In the genomic region with DNA sequence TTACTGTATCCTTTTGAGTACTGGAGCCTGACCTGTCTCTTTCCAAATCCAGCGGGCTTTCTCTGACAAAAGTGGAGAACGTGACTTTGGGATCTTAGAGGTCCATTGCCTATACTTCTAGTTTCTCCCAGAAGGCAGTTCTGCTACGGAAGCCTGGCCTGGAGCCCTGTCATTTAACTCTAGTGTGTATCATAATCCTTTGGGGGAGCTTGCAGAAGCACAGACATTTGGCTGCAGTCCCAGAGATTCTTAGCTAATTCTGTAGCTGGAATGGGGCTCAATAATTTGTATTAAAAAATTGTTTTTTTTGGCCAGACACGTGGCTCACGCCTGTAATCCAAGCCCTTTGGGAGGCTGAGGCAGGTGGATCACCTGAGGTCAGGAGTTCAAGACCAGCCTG, we compare ENCODE assay signal across 20 cellular contexts. TPM values are rescaled to one million over a fixed set of nuclear protein-coding genes. Genes with fewer than 3 reads are reported as not detected.
DNase-seq lines count a peak whose midpoint lies in the region; ATAC-seq and TF ChIP-seq lines count a peak whose summit lies in the region.
"Had no signal": no experiment of that assay in that cellular context is flagged by ENCODE, and none has a peak within 500 bp of the region (broad histone marks: within the 10 kb centered on the region; RNA-seq: fewer than 3 reads in every experiment).

No MANE protein-coding gene starts in this region.

- no peaks in the 10 kb centered on the region for H4K20me1 ChIP-seq in GM23248 (ENCODE audit: insufficient read depth)

- H3K79me2 ChIP-seq in GM23248 (ENCODE audit: insufficient read depth) = peaks cover 65% of the 10 kb centered on the region

- peak overlapping the region in 2 of 4 donors; percentile 62 to 84 for H3K4me3 Mint-ChIP-seq in CD4-positive, CD25-positive, alpha-beta regulatory T cell
- peak overlapping the region; percentile 50 to 98 (median 79) for H3K4me3 Mint-ChIP-seq in nephron

- peaks cover 0 to 1% (median 0%) of the 10 kb centered on the region in 7 donors for H3K9me3 Mint-ChIP-seq in CD4-positive, CD25-positive, alpha-beta regulatory T cell
- no peaks in the 10 kb centered on the region for H3K9me3 Mint-ChIP-seq in nephron

- H2AFZ ChIP-seq in GM23248 = no peak overlapping the region

- no peak for ATAC-seq in CD4-positive, CD25-positive, alpha-beta regulatory T cell (ENCODE audit: low read depth in 2 of 2)
- ATAC-seq in HG03354 (IDR thresholded peaks at IDR 0.05; ENCODE audit: poor library complexity, severe bottlenecking, unreplicated experiment) (no peak), GM18909 (IDR thresholded peaks at IDR 0.05; ENCODE audit: poor library complexity, unreplicated experiment) (no peak)
- ATAC-seq: Panc1 had no signal

- 70 to 75% methylated on average over 5 of the region's 5 CpGs for WGBS in GM23248 (ENCODE audit: low coverage in 1 of 2, low lambda C conversion rate in 2 of 2, missing lambda C conversion rate in 2 of 2), 2 experiments

- no peaks in the 10 kb centered on the region for H3K9me3 ChIP-seq in CD4-positive, CD25-positive, alpha-beta regulatory T cell (ENCODE audit: control insufficient read depth in 2 of 2, low read length in 2 of 2)
- H3K9me3 ChIP-seq in GM23248 (ENCODE audit: low read depth) (no peaks in the 10 kb centered on the region), SJCRH30 (replicated peaks) (no peaks in the 10 kb centered on the region)
- H3K9me3 ChIP-seq: BLaER1 treated with 17β-estradiol and CSF1 and Interleukin-3, amounts not matched to agents 10 nM and 100 nM had no signal

- H3K36me3 Mint-ChIP-seq in CD4-positive, CD25-positive, alpha-beta regulatory T cell = peaks cover 46% of the 10 kb centered on the region
- H3K36me3 Mint-ChIP-seq in nephron (ENCODE audit: low read depth) = peaks cover 55% of the 10 kb centered on the region

- in situ Hi-C loops in GM23248 (cut with MboI) = no loop called here

- H3K27ac ChIP-seq in CD4-positive, CD25-positive, alpha-beta regulatory T cell (ENCODE audit: insufficient read depth, low read length, poor library complexity, severe bottlenecking) = no peak overlapping the region
- no peak overlapping the region for H3K27ac ChIP-seq in GM23248
- no peak overlapping the region for H3K27ac ChIP-seq in SJCRH30
- H3K27ac ChIP-seq: BLaER1 treated with 17β-estradiol and CSF1 and Interleukin-3, amounts not matched to agents 10 nM and 100 nM had no signal

- no peak overlapping the region for H3K9ac ChIP-seq in GM23248
- H3K9ac ChIP-seq: BLaER1 treated with 17β-estradiol and CSF1 and Interleukin-3, amounts not matched to agents 10 nM and 100 nM had no signal

- H3K9me2 ChIP-seq in GM23248 (ENCODE audit: insufficient read depth) = no peaks in the 10 kb centered on the region

- H3K27ac Mint-ChIP-seq in CD4-positive, CD25-positive, alpha-beta regulatory T cell = peak overlapping the region in 2 of 3 donors; percentile 15 to 69
- H3K27ac Mint-ChIP-seq in nephron = no peak overlapping the region

- no peak overlapping the region for H3K4me2 ChIP-seq in GM23248 (ENCODE audit: unreplicated experiment)

- no peak for DNase-seq in CD4-positive, CD25-positive, alpha-beta regulatory T cell
- DNase-seq in GM23248 (peak; percentile 24), cardiac fibroblast (ENCODE audit: low read depth in 2 of 2) (peak; percentile 40 to 41), NCI-H345 treated with DMSO at 0.1 percent for 48 hours (lab: John Stamatoyannopoulos, UW; ENCODE audit: unreplicated experiment) (no peak), SJCRH30 (no peak)
- DNase-seq: ACHN, EL, H7, KG1, NCI-H1092 treated with DMSO at 0.1 percent for 48 hours, NCI-H1436 treated with DMSO at 0.1 percent for 48 hours, NCI-H2029, NCI-H345, NCI-H524 treated with DMSO at 0.1 percent for 48 hours, NCI-H82 had no signal

- H3K27me3 Mint-ChIP-seq in CD4-positive, CD25-positive, alpha-beta regulatory T cell = no peaks in the 10 kb centered on the region
- no peaks in the 10 kb centered on the region for H3K27me3 Mint-ChIP-seq in nephron (ENCODE audit: low read depth)

- peaks cover 57% of the 10 kb centered on the region for H3K36me3 ChIP-seq in CD4-positive, CD25-positive, alpha-beta regulatory T cell (ENCODE audit: control insufficient read depth, insufficient read depth, low read length)
- H3K36me3 ChIP-seq in GM23248 (ENCODE audit: low read depth) (peaks cover 30% of the 10 kb centered on the region), SJCRH30 (peaks cover 29% of the 10 kb centered on the region)

- H3K4me1 Mint-ChIP-seq in CD4-positive, CD25-positive, alpha-beta regulatory T cell = peaks cover 8 to 44% (median 37%) of the 10 kb centered on the region in 4 donors
- peaks cover 24% of the 10 kb centered on the region for H3K4me1 Mint-ChIP-seq in nephron

- H3K4me1 ChIP-seq in CD4-positive, CD25-positive, alpha-beta regulatory T cell (ENCODE audit: control insufficient read depth, insufficient read depth, low read length, poor library complexity, severe bottlenecking) = peaks cover 27% of the 10 kb centered on the region
- H3K4me1 ChIP-seq in GM23248 (ENCODE audit: insufficient read depth) (peaks cover 11% of the 10 kb centered on the region; the same call in 1 of the 2 replicates), SJCRH30 (no peaks in the 10 kb centered on the region; the same call in 1 of the 2 replicates)

- H3K4me3 ChIP-seq in CD4-positive, CD25-positive, alpha-beta regulatory T cell (ENCODE audit: low read depth, low read length) = no peak overlapping the region
- H3K4me3 ChIP-seq in GM23248 (no peak overlapping the region), cardiac fibroblast (replicated peaks in 1 of 2; ENCODE audit: low read depth in 2 of 2, low read length in 2 of 2) (no peak overlapping the region), SJCRH30 (no peak overlapping the region)
- H3K4me3 ChIP-seq: BLaER1 treated with 17β-estradiol and CSF1 and Interleukin-3, amounts not matched to agents 10 nM and 100 nM had no signal

- H3F3A ChIP-seq in GM23248 (ENCODE audit: insufficient read depth) = peaks cover 47% of the 10 kb centered on the region

- TF ChIP-seq CTCF in cardiac fibroblast (IDR thresholded peaks at IDR 0.05; ENCODE audit: low read depth, low read length) (no peak), nephron (IDR thresholded peaks at IDR 0.05; ENCODE audit: unreplicated experiment in 3 of 3) (no peak)

- no peaks in the 10 kb centered on the region for H3K27me3 ChIP-seq in CD4-positive, CD25-positive, alpha-beta regulatory T cell (ENCODE audit: control insufficient read depth, insufficient read depth, low read length)
- H3K27me3 ChIP-seq in GM23248 (replicated peaks; ENCODE audit: insufficient read depth) (no peaks in the 10 kb centered on the region), SJCRH30 (no peaks in the 10 kb centered on the region)
- H3K27me3 ChIP-seq: BLaER1 treated with 17β-estradiol and CSF1 and Interleukin-3, amounts not matched to agents 10 nM and 100 nM had no signal

RNA-seq across cellular contexts. Expression of gene HARS2, which starts 3.0 kb away (rescaled TPM):
- total RNA-seq in CD4-positive, CD25-positive, alpha-beta regulatory T cell = 29.8 TPM
- polyA plus RNA-seq in CD4-positive, CD25-positive, alpha-beta regulatory T cell = 10 to 100 TPM; 20.7 to 24.4 (median 22.2) TPM
- 29.7 and 32.8 TPM in 2 replicates for total RNA-seq in GM23248 (2014; rRNA removed; shearing (Covaris generic))
- polyA plus RNA-seq in GM23248 (2016; fragmentation: Nextera tagmentation; extraction: Ambion mirVana) = 20.7 and 23.3 TPM in 2 replicates
- 27.1 TPM in 2 replicates for total RNA-seq in SJCRH30 (2014; rRNA removed; shearing (Covaris generic))

RNA-seq across cellular contexts. Expression of gene HARS1, which starts 3.1 kb away (rescaled TPM):
- 56.5 TPM for total RNA-seq in CD4-positive, CD25-positive, alpha-beta regulatory T cell
- 10 to 100 TPM; 58.0 to 74.4 (median 60.5) TPM for polyA plus RNA-seq in CD4-positive, CD25-positive, alpha-beta regulatory T cell
- total RNA-seq in GM23248 (2014; rRNA removed; shearing (Covaris generic)) = 75.7 and 85.0 TPM in 2 replicates
- polyA plus RNA-seq in GM23248 (2016; fragmentation: Nextera tagmentation; extraction: Ambion mirVana) = 92.5 and 97.6 TPM in 2 replicates
- total RNA-seq in SJCRH30 (2014; rRNA removed; shearing (Covaris generic)) = 75.2 and 82.0 TPM in 2 replicates

RNA-seq across cellular contexts. Expression of gene ZMAT2, which starts 6.0 kb away (rescaled TPM):
- 48.5 TPM for total RNA-seq in CD4-positive, CD25-positive, alpha-beta regulatory T cell
- 10 to 100 TPM; 81.8 to 97.5 (median 90.9) TPM for polyA plus RNA-seq in CD4-positive, CD25-positive, alpha-beta regulatory T cell
- total RNA-seq in GM23248 (2014; rRNA removed; shearing (Covaris generic)) = 43.1 TPM in 2 replicates
- 34.7 and 36.3 TPM in 2 replicates for polyA plus RNA-seq in GM23248 (2016; fragmentation: Nextera tagmentation; extraction: Ambion mirVana)
- total RNA-seq in SJCRH30 (2014; rRNA removed; shearing (Covaris generic)) = 62.4 and 67.9 TPM in 2 replicates

RNA-seq across cellular contexts. Expression of gene DND1, which starts 20.9 kb away (rescaled TPM):
- total RNA-seq in CD4-positive, CD25-positive, alpha-beta regulatory T cell = 2.1 TPM
- polyA plus RNA-seq in CD4-positive, CD25-positive, alpha-beta regulatory T cell = not detected
- total RNA-seq in GM23248 (2014; rRNA removed; shearing (Covaris generic)) = 0.22 and 0.38 TPM in 2 replicates
- 0.14 TPM in 1 of 2 replicates, not detected in the other for polyA plus RNA-seq in GM23248 (2016; fragmentation: Nextera tagmentation; extraction: Ambion mirVana)
- 0.41 and 1.8 TPM in 2 replicates for total RNA-seq in SJCRH30 (2014; rRNA removed; shearing (Covaris generic))

RNA-seq across cellular contexts. Expression of gene WDR55, which starts 29.6 kb away (rescaled TPM):
- 47.5 TPM for total RNA-seq in CD4-positive, CD25-positive, alpha-beta regulatory T cell
- polyA plus RNA-seq in CD4-positive, CD25-positive, alpha-beta regulatory T cell = 10 to 100 TPM; 17.6 to 25.3 (median 19.9) TPM
- 17.5 and 19.6 TPM in 2 replicates for total RNA-seq in GM23248 (2014; rRNA removed; shearing (Covaris generic))
- polyA plus RNA-seq in GM23248 (2016; fragmentation: Nextera tagmentation; extraction: Ambion mirVana) = 17.7 and 18.6 TPM in 2 replicates
- total RNA-seq in SJCRH30 (2014; rRNA removed; shearing (Covaris generic)) = 15.5 and 17.9 TPM in 2 replicates

Comparison
In these comparisons a context has a peak if more than half of its experiments do, and no peak if none do; other contexts are left out.
1. DNase-seq: peak in GM23248 (single experiment) and cardiac fibroblast (2 of 2); none in CD4-positive, CD25-positive, alpha-beta regulatory T cell (0 of 3), NCI-H345 treated with DMSO at 0.1 percent for 48 hours (single experiment) and SJCRH30 (0 of 2).
2. H3K27ac Mint-ChIP-seq: peak in CD4-positive, CD25-positive, alpha-beta regulatory T cell (2 of 3); none in nephron (0 of 3).